ENCODE assay signal across 18 cellular contexts in genomic region chr3:4993276-4994143, GRCh38. TPM values are rescaled to one million over a fixed set of nuclear protein-coding genes. Genes with fewer than 3 reads are reported as not detected.
DNase-seq lines count a peak whose midpoint lies in the region; ATAC-seq, FAIRE-seq and TF ChIP-seq lines count a peak whose summit lies in the region.
"Had no signal": no experiment of that assay in that cellular context is flagged by ENCODE, and none has a peak within 500 bp of the region (broad histone marks: within the 10 kb centered on the region; RNA-seq: fewer than 3 reads in every experiment).

No MANE protein-coding gene starts in this region.

- FAIRE-seq in GM12878 (lab: Jason Lieb, UNC) (no peak), kidney (lab: Jason Lieb, UNC) (no peak)
- FAIRE-seq: endometrium, H1 had no signal

- H3K27me3 ChIP-seq in GM12878 (replicated peaks in 1 of 2; ENCODE audit: control insufficient read depth in 2 of 2, insufficient read depth in 2 of 2, low read length in 1 of 2) (no peaks in the 10 kb centered on the region), tibial artery (no peaks in the 10 kb centered on the region), upper lobe of left lung (no peaks in the 10 kb centered on the region)

- no peaks in the 10 kb centered on the region for H4K20me1 ChIP-seq in GM12878 (ENCODE audit: control insufficient read depth, insufficient read depth)

- no peak for TF ChIP-seq POLR2A in GM12878 (IDR thresholded peaks at IDR 0.05; ENCODE audit: low read depth, low read length)
- TF ChIP-seq POLR2A in upper lobe of left lung (IDR thresholded peaks at IDR 0.05): no peak

- intact Hi-C loops in GM12878 (cut with micrococcal nuclease; ENCODE audit: unreplicated experiment): no loop called here
- intact Hi-C loops in tibial artery (cut with DNase I; ENCODE audit: low total_unique reads): no loop called here
- intact Hi-C loops in kidney (cut with DNase I): no loop called here

- WGBS in GM12878 (ENCODE audit: insufficient coverage, insufficient replicate concordance, low lambda C conversion rate, missing lambda C conversion rate): 59% methylated on average over 4 of the region's 4 CpGs
- WGBS in upper lobe of left lung, 2 donors: 81 to 94% methylated on average over 4 of the region's 4 CpGs

- no peak overlapping the region for H3K4me2 ChIP-seq in GM12878 (ENCODE audit: control insufficient read depth, insufficient read depth)
- H3K4me2 ChIP-seq: KMS-11, PC-9 had no signal

- CTCF ChIA-PET in GM12878 (lab: Yijun Ruan, JAX): interaction anchor here (0.8 to 23.1 kb wide), 10 partner anchors 9 to 272 kb away, joined by 3 to 330 read pairs (median 3); partner anchors contain the start of gene BHLHE40

- H2AFZ ChIP-seq in GM12878 (ENCODE audit: control insufficient read depth, low read depth, low read length): no peak overlapping the region
- H2AFZ ChIP-seq: PC-9 had no signal

- POLR2A ChIA-PET in GM12878 (lab: Charles Lee): interaction anchor here (0.6 to 5.3 kb wide), 10 partner anchors 9 to 243 kb away, joined by 3 to 37 read pairs (median 5); no protein-coding TSS in a partner anchor

- TF ChIP-seq EP300 in GM12878 (IDR thresholded peaks at IDR 0.05; ENCODE audit: borderline replicate concordance in 1 of 2, control insufficient read depth in 1 of 2, low read depth in 2 of 2, low read length in 2 of 2) (no peak), upper lobe of left lung (IDR thresholded peaks at IDR 0.05) (no peak)

- H3K9me3 ChIP-seq in GM12878 (replicated peaks; ENCODE audit: control insufficient read depth, insufficient read depth, low read length): no peaks in the 10 kb centered on the region
- no peaks in the 10 kb centered on the region for H3K9me3 ChIP-seq in tibial artery
- no peaks in the 10 kb centered on the region for H3K9me3 ChIP-seq in kidney (ENCODE audit: control insufficient read depth in 1 of 2, low read length in 2 of 2)
- no peaks in the 10 kb centered on the region for H3K9me3 ChIP-seq in upper lobe of left lung

- H3K4me3 ChIP-seq in GM12878: no peak overlapping the region
- H3K4me3 ChIP-seq in tibial artery: no peak overlapping the region
- no peak overlapping the region for H3K4me3 ChIP-seq in kidney (ENCODE audit: low read length in 2 of 2)
- no peak overlapping the region for H3K4me3 ChIP-seq in upper lobe of left lung
- H3K4me3 ChIP-seq: PC-9 had no signal

- H3K9ac ChIP-seq in GM12878 (ENCODE audit: control insufficient read depth, insufficient read depth, low read length) (no peak overlapping the region), kidney (ENCODE audit: low read length in 2 of 2) (no peak overlapping the region)
- H3K9ac ChIP-seq: KMS-11 had no signal

- SMC1A ChIA-PET in GM12878 (lab: Charles Lee; ENCODE audit: uncharacterized antibody, unreplicated experiment): interaction anchor here (1.0 to 5.6 kb wide), 9 partner anchors 10 to 282 kb away, joined by 3 to 66 read pairs (median 4); no protein-coding TSS in a partner anchor

- H3K79me2 ChIP-seq in GM12878 (ENCODE audit: control insufficient read depth, insufficient read depth, low read length): no peaks in the 10 kb centered on the region

- ATAC-seq in GM12878 (peak; percentile 14; the same call in 1 of the 3 replicates), upper lobe of left lung (ENCODE audit: low FRiP score in 2 of 2) (no peak)

- H3K36me3 ChIP-seq in GM12878 (ENCODE audit: control insufficient read depth in 2 of 2, insufficient read depth in 2 of 2, low read length in 1 of 2) (no peaks in the 10 kb centered on the region), tibial artery (no peaks in the 10 kb centered on the region), kidney (ENCODE audit: control insufficient read depth in 1 of 2, insufficient read depth in 2 of 2, low read length in 2 of 2) (no peaks in the 10 kb centered on the region), upper lobe of left lung (no peaks in the 10 kb centered on the region)

- in situ Hi-C loops in GM12878 (cut with MboI): no loop called here

- no peak overlapping the region for H3K27ac ChIP-seq in GM12878 (ENCODE audit: control insufficient read depth, insufficient read depth)
- H3K27ac ChIP-seq in tibial artery: peak overlapping the region; percentile 77 to 86
- no peak overlapping the region for H3K27ac ChIP-seq in kidney (ENCODE audit: low read depth in 2 of 2, low read length in 2 of 2)
- H3K27ac ChIP-seq in upper lobe of left lung: no peak overlapping the region
- H3K27ac ChIP-seq: KMS-11, PC-9 had no signal

- RAD21 ChIA-PET in GM12878 (lab: Charles Lee; ENCODE audit: unreplicated experiment): interaction anchor here (0.8 to 4.2 kb wide), 11 partner anchors 7 to 282 kb away, joined by 3 to 45 read pairs (median 7); partner anchors contain the start of gene BHLHE40

- H3K4me1 ChIP-seq in GM12878 (ENCODE audit: control insufficient read depth, insufficient read depth, low read length): peaks cover 18% of the 10 kb centered on the region
- peaks cover 0 to 35% (median 24%) of the 10 kb centered on the region in 4 donors for H3K4me1 ChIP-seq in tibial artery
- H3K4me1 ChIP-seq in kidney (ENCODE audit: control insufficient read depth in 1 of 2, insufficient read depth in 1 of 2, low read depth in 1 of 2, low read length in 2 of 2): peaks cover 4 to 9% of the 10 kb centered on the region in 2 donors
- H3K4me1 ChIP-seq in upper lobe of left lung: peaks cover 0 to 7% (median 1%) of the 10 kb centered on the region in 4 donors

- DNase-seq in activated CD8-positive, alpha-beta memory T cell treated with anti-CD3 and anti-CD28 coated beads for 24 hours: peak; percentile 17
- DNase-seq in activated CD8-positive, alpha-beta memory T cell treated with anti-CD3 and anti-CD28 coated beads, Interleukin-2, amount 50 U/mL, for 4 hours: no peak
- DNase-seq in GM12878 (ENCODE audit: low read depth, low spot score) (no peak), kidney glomerular epithelial cell (lab: John Stamatoyannopoulos, UW) (peak; percentile 42), tibial artery (no peak), NCI-H1417 (lab: John Stamatoyannopoulos, UW) (no peak), kidney (no peak), upper lobe of left lung (no peak)
- DNase-seq: activated CD4-positive, alpha-beta T cell treated with anti-CD3 and anti-CD28 coated beads, Interleukin-2, amount 50 U/mL, for 1 hour; activated effector memory CD4-positive, alpha-beta T cell treated with anti-CD3 and anti-CD28 coated beads, Interleukin-2, amount 50 U/mL, for 16 hours; GF-D8; NCI-H146; PC-9; right cardiac atrium; T-helper 2 cell had no signal

- BruUV-seq in GM12878 (replicated peaks; lab: Mats Ljungman, UMichigan): no TSS peak

- TF ChIP-seq RAD21 in GM12878 (IDR thresholded peaks at IDR 0.05; ENCODE audit: insufficient read depth, low read depth, low read length): no peak

- TF ChIP-seq CTCF in GM12878 (IDR thresholded peaks at IDR 0.05 in 2 of 3, conservative IDR thresholded peaks at IDR 0.05 in 1 of 3; ENCODE audit: control insufficient read depth in 2 of 3, extremely low read depth in 1 of 3, insufficient read depth in 1 of 3, low read depth in 3 of 3, low read length in 3 of 3): no peak
- no peak for TF ChIP-seq CTCF in tibial artery (IDR thresholded peaks at IDR 0.05)
- TF ChIP-seq CTCF in kidney (IDR thresholded peaks at IDR 0.05; ENCODE audit: borderline replicate concordance, extremely low read depth, insufficient read depth): no peak
- TF ChIP-seq CTCF in upper lobe of left lung (IDR thresholded peaks at IDR 0.05): no peak

TF ChIP-seq in GM12878, 131 proteins besides CTCF, POLR2A, EP300 and RAD21:
- TF ChIP-seq POLR2AphosphoS2 (IDR thresholded peaks at IDR 0.05; ENCODE audit: low read depth, low read length) (no peak), TARDBP (IDR thresholded peaks at IDR 0.05; ENCODE audit: borderline replicate concordance) (no peak), ZNF24 (IDR thresholded peaks at IDR 0.05) (0 out of 2 replicates have a peak, but pooled peaks have one; percentile 34)

RNA-seq across cellular contexts. Expression of gene BHLHE40, which starts 14.3 kb away (rescaled TPM):
- 205 and 214 TPM in 2 replicates for total RNA-seq in GM12878 (2013; cell fraction: nucleolus; rRNA removed)
- total RNA-seq in GM12878 (2014; rRNA removed) (58.3 and 61.5 TPM in 2 replicates), GM12878 (2014; rRNA removed; fragmentation: Illumina TruSeq; extraction: Trizol) (36.1 and 36.5 TPM in 2 replicates), GM12878 (2021) (91.3 and 93.1 TPM in 2 replicates), kidney (147 TPM), upper lobe of left lung (100 to 1,000 TPM in 1 of 6 donors, 10 to 100 TPM in 5; 58.7 to 129 (median 78.6) TPM)
- polyA plus RNA-seq in GM12878 (2011; ENCODE audit: low read depth): 64.3 TPM
- polyA plus RNA-seq in GM12878 (2011; rRNA removed) (60.8 and 106 TPM in 2 replicates), GM12878 (2014; fragmentation: Illumina TruSeq; extraction: Trizol) (65.9 and 78.8 TPM in 2 replicates), GM12878 (2014; fragmentation: Nextera tagmentation; extraction: Ambion mirVana) (10 to 100 TPM; 25.2 to 38.6 TPM), GM12878 (2014; rRNA removed) (62.4 and 63.6 TPM in 2 replicates), GM12878 (2016; fragmentation: Nextera tagmentation; extraction: Ambion mirVana) (10 to 100 TPM; 43.9 to 44.5 TPM), kidney (ENCODE audit: insufficient read depth, low read depth, low replicate concordance) (39.4 TPM)
- polyA plus RNA-seq in GM12878 (2011; cell fraction: cytosol; rRNA removed): 91.6 and 128 TPM in 2 replicates
- polyA plus RNA-seq in GM12878 (2011; cell fraction: nucleus; rRNA removed): 163 and 169 TPM in 2 replicates
- 106 and 116 TPM in 2 replicates for polyA plus RNA-seq in GM12878 (2012)
- 93.4 and 100 TPM in 2 replicates for polyA minus RNA-seq in GM12878 (2011; rRNA and poly(A)+ RNA removed)
- polyA minus RNA-seq in GM12878 (2011; cell fraction: cytosol; rRNA and poly(A)+ RNA removed): 60.8 and 70.8 TPM in 2 replicates
- polyA minus RNA-seq in GM12878 (2011; cell fraction: nucleus; rRNA and poly(A)+ RNA removed): 99.1 and 124 TPM in 2 replicates

Comparison
In these comparisons a context has a peak if more than half of its experiments do, and no peak if none do; other contexts are left out.
1. DNase-seq: peak in activated CD8-positive, alpha-beta memory T cell treated with anti-CD3 and anti-CD28 coated beads for 24 hours (single experiment) and kidney glomerular epithelial cell (single experiment); none in activated CD8-positive, alpha-beta memory T cell treated with anti-CD3 and anti-CD28 coated beads, Interleukin-2, amount 50 U/mL, for 4 hours (single experiment), GM12878 (single experiment), tibial artery (0 of 2), NCI-H1417 (0 of 3), kidney (single experiment) and upper lobe of left lung (0 of 2).
2. H3K27ac ChIP-seq: peak in tibial artery (2 of 2); none in GM12878 (single experiment), kidney (0 of 2) and upper lobe of left lung (0 of 4).